Comparison of ENCODE assay signal across 1 cellular context in genomic region chr5:134127988-134128647, GRCh38.
A peak's percentile ranks its signal among the peaks of the same experiment; 100 is the strongest.
TF ChIP-seq lines count a peak whose summit lies in the region.

No MANE protein-coding gene starts in this region.

TF ChIP-seq in HepG2, 621 proteins besides CTCF, POLR2A, EP300 and RAD21:
- TF ChIP-seq AGO2 (optimal IDR thresholded peaks at IDR 0.05; ENCODE audit: low read depth, low read length) (peak; percentile 47), TFDP1 (CRISPR knock-in tag; IDR thresholded peaks at IDR 0.05; ENCODE audit: borderline replicate concordance) (no peak)
